Comparison of ENCODE assay signal across 17 cellular contexts in the genomic region with DNA sequence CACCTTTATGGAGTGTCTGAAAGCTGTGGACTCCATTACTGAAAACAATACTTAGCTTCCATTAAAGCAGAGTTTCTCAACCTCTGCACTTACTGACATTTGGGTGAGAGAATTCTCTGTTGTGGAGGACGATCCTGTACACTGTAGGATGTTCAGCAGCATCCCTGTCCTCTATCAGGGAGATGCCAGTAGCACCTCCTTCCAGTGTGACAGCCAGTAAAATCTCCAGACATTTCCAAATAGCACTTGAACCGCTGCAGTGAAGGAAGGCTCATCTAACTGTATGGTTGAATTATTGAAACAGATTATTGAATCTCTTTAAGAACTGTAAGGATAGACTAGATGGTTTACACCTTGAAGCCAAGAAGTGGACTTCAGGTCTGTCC. TPM values are rescaled to one million over a fixed set of nuclear protein-coding genes. Genes with fewer than 3 reads are reported as not detected.
DNase-seq lines count a peak whose midpoint lies in the region; ATAC-seq, FAIRE-seq and TF ChIP-seq lines count a peak whose summit lies in the region.
"Had no signal": no experiment of that assay in that cellular context is flagged by ENCODE, and none has a peak within 500 bp of the region (broad histone marks: within the 10 kb centered on the region; RNA-seq: fewer than 3 reads in every experiment).

No MANE protein-coding gene starts in this region.

- no peak for ATAC-seq in CD8-positive, alpha-beta T cell
- peak; percentile 3 for ATAC-seq in HG03565 (IDR thresholded peaks at IDR 0.05; ENCODE audit: unreplicated experiment)
- ATAC-seq in central memory CD8-positive, alpha-beta T cell (replicated peaks; ENCODE audit: extremely low read depth, poor library complexity, severe bottlenecking), result no peak

- H2AFZ ChIP-seq in PC-9, result no peak overlapping the region
- H2AFZ ChIP-seq: GM23248 had no signal

- intact Hi-C loops in CD8-positive, alpha-beta T cell (cut with DNase I, micrococcal nuclease), result loop anchor here in 1 of 2 experiments (2.0 kb wide), 1 partner anchor 28 kb away; no protein-coding TSS in a partner anchor
- intact Hi-C loops in PC-9 (cut with micrococcal nuclease; ENCODE audit: unreplicated experiment), result no loop called here

- POLR2A ChIA-PET in CD8-positive, alpha-beta T cell (lab: Charles Lee), result interaction anchor here (0.8 to 1.8 kb wide), 6 partner anchors 10 to 95 kb away, joined by 3 to 7 read pairs (median 4); no protein-coding TSS in a partner anchor
- POLR2A ChIA-PET in PC-9 (lab: Charles Lee; ENCODE audit: unreplicated experiment), result no interaction called here

- H4K20me1 ChIP-seq in PC-9 (ENCODE audit: insufficient read depth), result no peaks in the 10 kb centered on the region

- no TSS peak for BruUV-seq in PC-9 (replicated peaks; lab: Mats Ljungman, UMichigan)

- H3K4me1 ChIP-seq in CD8-positive, alpha-beta T cell (ENCODE audit: insufficient read depth, low read length), result peaks cover 62% of the 10 kb centered on the region
- no peaks in the 10 kb centered on the region for H3K4me1 ChIP-seq in PC-9 (replicated peaks; ENCODE audit: insufficient read depth)

- H3K36me3 Mint-ChIP-seq in CD8-positive, alpha-beta T cell, result peaks cover 18% of the 10 kb centered on the region
- H3K36me3 Mint-ChIP-seq in central memory CD8-positive, alpha-beta T cell (ENCODE audit: insufficient read depth), result peaks cover 31% of the 10 kb centered on the region

- H3K4me3 Mint-ChIP-seq in CD8-positive, alpha-beta T cell, result peak overlapping the region; percentile 58
- peak overlapping the region; percentile 98 for H3K4me3 Mint-ChIP-seq in central memory CD8-positive, alpha-beta T cell

- H3K27me3 Mint-ChIP-seq in CD8-positive, alpha-beta T cell (ENCODE audit: low read depth), result no peaks in the 10 kb centered on the region
- H3K27me3 Mint-ChIP-seq in central memory CD8-positive, alpha-beta T cell, result no peaks in the 10 kb centered on the region

- CTCF ChIA-PET in CD8-positive, alpha-beta T cell (lab: Charles Lee), result interaction anchor here (0.8 to 5.1 kb wide), 5 partner anchors 14 to 47 kb away, joined by 3 to 35 read pairs (median 4); no protein-coding TSS in a partner anchor
- CTCF ChIA-PET in PC-9 (lab: Charles Lee), result no interaction called here

- no peaks in the 10 kb centered on the region for H3K36me3 ChIP-seq in CD8-positive, alpha-beta T cell (ENCODE audit: insufficient read depth, low read length)
- no peaks in the 10 kb centered on the region for H3K36me3 ChIP-seq in PC-9 (ENCODE audit: low read depth)
- H3K36me3 ChIP-seq: tibial artery had no signal

- peak overlapping the region; percentile 94 for H3K27ac ChIP-seq in CD8-positive, alpha-beta T cell (ENCODE audit: low read depth, low read length)
- H3K27ac ChIP-seq in coronary artery, result no peak overlapping the region
- H3K27ac ChIP-seq in PC-9, result no peak overlapping the region
- H3K27ac ChIP-seq: epithelial cell of prostate, GM23248, tibial artery had no signal

- H3K27ac Mint-ChIP-seq in CD8-positive, alpha-beta T cell, result peak overlapping the region; percentile 98
- peak overlapping the region; percentile 98 for H3K27ac Mint-ChIP-seq in central memory CD8-positive, alpha-beta T cell (ENCODE audit: low read depth)

- no peaks in the 10 kb centered on the region for H3K79me2 ChIP-seq in PC-9 (ENCODE audit: low read depth)

- no peaks in the 10 kb centered on the region for H3K9me2 ChIP-seq in PC-9 (ENCODE audit: insufficient read depth)

- no peak for TF ChIP-seq CTCF in CD8-positive, alpha-beta T cell (IDR thresholded peaks at IDR 0.05)
- no peak for TF ChIP-seq CTCF in coronary artery (IDR thresholded peaks at IDR 0.05)
- no peak for TF ChIP-seq CTCF in PC-9 (conservative IDR thresholded peaks at IDR 0.05)

- H3K27me3 ChIP-seq in CD8-positive, alpha-beta T cell (ENCODE audit: insufficient read depth, low read length), result no peaks in the 10 kb centered on the region
- peaks cover 42% of the 10 kb centered on the region for H3K27me3 ChIP-seq in PC-9 (ENCODE audit: insufficient read depth, low read depth)
- H3K27me3 ChIP-seq: tibial artery had no signal

- no peak overlapping the region for H3K4me2 ChIP-seq in PC-9

- peaks cover 75% of the 10 kb centered on the region for H3K4me1 Mint-ChIP-seq in CD8-positive, alpha-beta T cell (ENCODE audit: low read depth)
- H3K4me1 Mint-ChIP-seq in central memory CD8-positive, alpha-beta T cell, result peaks cover 52% of the 10 kb centered on the region

- H3K9me3 ChIP-seq in CD8-positive, alpha-beta T cell (ENCODE audit: low read length), result no peaks in the 10 kb centered on the region
- no peaks in the 10 kb centered on the region for H3K9me3 ChIP-seq in PC-9 (ENCODE audit: insufficient read depth, low read depth)
- H3K9me3 ChIP-seq: tibial artery had no signal

- no peaks in the 10 kb centered on the region for H3K9me3 Mint-ChIP-seq in CD8-positive, alpha-beta T cell
- no peaks in the 10 kb centered on the region for H3K9me3 Mint-ChIP-seq in central memory CD8-positive, alpha-beta T cell

- no peak overlapping the region for H3K4me3 ChIP-seq in CD8-positive, alpha-beta T cell (ENCODE audit: low read depth, low read length)
- H3K4me3 ChIP-seq in coronary artery, result no peak overlapping the region
- no peak overlapping the region for H3K4me3 ChIP-seq in PC-9
- H3K4me3 ChIP-seq: GM23248, tibial artery had no signal

- peak; percentile 71 for FAIRE-seq in GM19239 (lab: Jason Lieb, UNC)

- no peaks in the 10 kb centered on the region for H3F3A ChIP-seq in PC-9 (ENCODE audit: insufficient read depth, low read depth)

- DNase-seq in CD8-positive, alpha-beta T cell, result no peak
- no peak for DNase-seq in GM19239 (ENCODE audit: insufficient read length, low spot score)
- no peak for DNase-seq in central memory CD8-positive, alpha-beta T cell (ENCODE audit: low spot score in 2 of 2)
- no peak for DNase-seq in coronary artery (ENCODE audit: low spot score)
- no peak for DNase-seq in NCI-H1694 treated with DMSO at 0.1 percent for 48 hours (lab: John Stamatoyannopoulos, UW)
- DNase-seq in PC-9, result no peak
- DNase-seq in RKO (ENCODE audit: low spot score), result no peak
- DNase-seq: caudate nucleus, GDM1, GM23248, hippocampal formation, NCI-H1436, NCI-H748 treated with DMSO at 0.1 percent for 48 hours, SHP77, tibial artery had no signal

RNA-seq across cellular contexts. Expression of a gene that starts 3.1 kb away (rescaled TPM):
- total RNA-seq in CD8-positive, alpha-beta T cell, result 100 to 1,000 TPM; 170 to 180 TPM
- 21.6 and 32.1 TPM in 2 replicates for total RNA-seq in PC-9 (2021)
